14 cellular contexts compared by ENCODE assay signal in the genomic region with DNA sequence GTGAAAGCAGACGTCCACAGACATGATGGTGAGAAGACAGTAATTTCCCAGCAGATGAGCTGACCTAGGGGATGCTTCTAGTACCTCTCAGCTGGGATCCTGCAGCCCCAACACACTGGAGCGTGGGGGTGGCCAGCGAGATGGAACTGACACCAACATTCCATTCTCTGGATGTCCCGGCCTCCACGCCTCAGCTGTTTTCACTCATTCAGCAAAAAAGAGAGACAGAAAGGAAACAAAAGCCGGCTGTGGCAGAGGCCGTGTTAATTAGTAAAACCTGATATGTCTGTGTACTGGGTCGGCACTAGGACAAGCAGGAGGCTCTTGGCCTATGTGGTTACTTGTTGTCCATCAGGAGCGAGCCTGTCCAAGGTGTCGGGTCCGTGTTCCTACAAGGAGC.
DNase-seq lines count a peak whose midpoint lies in the region; FAIRE-seq and TF ChIP-seq lines count a peak whose summit lies in the region.
"Had no signal": no experiment of that assay in that cellular context is flagged by ENCODE, and none has a peak within 500 bp of the region (broad histone marks: within the 10 kb centered on the region; RNA-seq: fewer than 3 reads in every experiment).

No MANE protein-coding gene starts in this region.

- H3K36me3 Mint-ChIP-seq in nephron (ENCODE audit: low read depth), result no peaks in the 10 kb centered on the region
- H3K36me3 Mint-ChIP-seq in type B pancreatic cell, result no peaks in the 10 kb centered on the region
- H3K36me3 Mint-ChIP-seq in activated CD4-positive, alpha-beta T cell treated with anti-CD3 and anti-CD28 coated beads, Interleukin-2, amount 10 ng/mL, durations not matched to agents 24 days and 14 days (ENCODE audit: low read depth), result no peaks in the 10 kb centered on the region
- H3K36me3 Mint-ChIP-seq: activated CD8-positive, alpha-beta memory T cell treated with anti-CD3 and anti-CD28 coated beads, Interleukin-2, amount 10 ng/mL, durations not matched to agents 7 days and 5 days; stimulated activated naive B cell treated with anti-CD40 and anti-IgM and Interleukin-4, amounts not matched to agents 10 μg/mL and 1 μg/mL and 100 μg/mL, for 72 hours had no signal

- H3K4me1 Mint-ChIP-seq in nephron, result peaks cover 73% of the 10 kb centered on the region
- H3K4me1 Mint-ChIP-seq in type B pancreatic cell (ENCODE audit: unreplicated experiment), result peaks cover 55% of the 10 kb centered on the region
- no peaks in the 10 kb centered on the region for H3K4me1 Mint-ChIP-seq in activated CD4-positive, alpha-beta T cell treated with anti-CD3 and anti-CD28 coated beads, Interleukin-2, amount 10 ng/mL, durations not matched to agents 24 days and 14 days
- H3K4me1 Mint-ChIP-seq: activated CD8-positive, alpha-beta memory T cell treated with anti-CD3 and anti-CD28 coated beads, Interleukin-2, amount 10 ng/mL, durations not matched to agents 7 days and 5 days had no signal

- H3K27me3 Mint-ChIP-seq in nephron (ENCODE audit: low read depth), result peaks cover 7% of the 10 kb centered on the region
- no peaks in the 10 kb centered on the region for H3K27me3 Mint-ChIP-seq in type B pancreatic cell
- H3K27me3 Mint-ChIP-seq in activated CD4-positive, alpha-beta T cell treated with anti-CD3 and anti-CD28 coated beads, Interleukin-2, amount 10 ng/mL, durations not matched to agents 24 days and 14 days, result peaks cover 3% of the 10 kb centered on the region
- H3K27me3 Mint-ChIP-seq: stimulated activated naive B cell treated with anti-CD40 and anti-IgM and Interleukin-4, amounts not matched to agents 10 μg/mL and 1 μg/mL and 100 μg/mL, for 72 hours had no signal

- in situ Hi-C loops in KBM-7 (cut with MboI; ENCODE audit: low pct_unique_long_range_greater_than_20kb, low sequenced_read_pairs), result no loop called here

- FAIRE-seq in endometrium (lab: Jason Lieb, UNC), result peak; percentile 37

- peak overlapping the region; percentile 95 to 99 (median 96) for H3K27ac Mint-ChIP-seq in nephron
- peak overlapping the region; percentile 64 for H3K27ac Mint-ChIP-seq in type B pancreatic cell
- H3K27ac Mint-ChIP-seq in activated CD4-positive, alpha-beta T cell treated with anti-CD3 and anti-CD28 coated beads, Interleukin-2, amount 10 ng/mL, durations not matched to agents 24 days and 14 days, result no peak overlapping the region
- H3K27ac Mint-ChIP-seq: activated CD8-positive, alpha-beta memory T cell treated with anti-CD3 and anti-CD28 coated beads, Interleukin-2, amount 10 ng/mL, durations not matched to agents 7 days and 5 days; HFFc6; stimulated activated naive B cell treated with anti-CD40 and anti-IgM and Interleukin-4, amounts not matched to agents 10 μg/mL and 1 μg/mL and 100 μg/mL, for 72 hours had no signal

- H3K9me3 Mint-ChIP-seq in nephron, result no peaks in the 10 kb centered on the region
- H3K9me3 Mint-ChIP-seq in type B pancreatic cell, result peaks cover 8% of the 10 kb centered on the region
- no peaks in the 10 kb centered on the region for H3K9me3 Mint-ChIP-seq in activated CD4-positive, alpha-beta T cell treated with anti-CD3 and anti-CD28 coated beads, Interleukin-2, amount 10 ng/mL, durations not matched to agents 24 days and 14 days
- H3K9me3 Mint-ChIP-seq: HFFc6; stimulated activated naive B cell treated with anti-CD40 and anti-IgM and Interleukin-4, amounts not matched to agents 10 μg/mL and 1 μg/mL and 100 μg/mL, for 72 hours had no signal

- DNase-seq in SHP77 treated with DMSO at 0.1 percent for 48 hours (lab: John Stamatoyannopoulos, UW) (peak; percentile 33), SHP77 (lab: John Stamatoyannopoulos, UW) (no peak), type B pancreatic cell (ENCODE audit: extremely low spot score, unreplicated experiment) (no peak), KBM-7 (no peak), NCI-H2171 treated with DMSO at 0.1 percent for 48 hours (lab: John Stamatoyannopoulos, UW) (no peak)
- no peak for DNase-seq in activated CD4-positive, alpha-beta T cell treated with anti-CD3 and anti-CD28 coated beads, Interleukin-2, amount 10 ng/mL, durations not matched to agents 24 days and 14 days
- DNase-seq: activated CD8-positive, alpha-beta memory T cell treated with anti-CD3 and anti-CD28 coated beads, Interleukin-2, amount 10 ng/mL, durations not matched to agents 7 days and 5 days; brain microvascular endothelial cell; effector memory CD4-positive, alpha-beta T cell; gastrocnemius medialis; HFFc6; stimulated activated naive B cell treated with anti-CD40 and anti-IgM and Interleukin-4, amounts not matched to agents 10 μg/mL and 1 μg/mL and 100 μg/mL, for 72 hours had no signal

- no peak for TF ChIP-seq CTCF in nephron (IDR thresholded peaks at IDR 0.05; ENCODE audit: unreplicated experiment in 3 of 3)
- no peak for TF ChIP-seq CTCF in type B pancreatic cell (conservative IDR thresholded peaks at IDR 0.05)

- intact Hi-C loops in activated CD4-positive, alpha-beta T cell treated with anti-CD3 and anti-CD28 coated beads, Interleukin-2, amount 10 ng/mL, durations not matched to agents 24 days and 14 days (cut with micrococcal nuclease), result no loop called here

- H3K4me3 Mint-ChIP-seq in nephron, result peak overlapping the region; percentile 34 to 64 (median 38)
- peak overlapping the region; percentile 58 for H3K4me3 Mint-ChIP-seq in type B pancreatic cell
- H3K4me3 Mint-ChIP-seq in activated CD4-positive, alpha-beta T cell treated with anti-CD3 and anti-CD28 coated beads, Interleukin-2, amount 10 ng/mL, durations not matched to agents 24 days and 14 days, result no peak overlapping the region
- H3K4me3 Mint-ChIP-seq: activated CD8-positive, alpha-beta memory T cell treated with anti-CD3 and anti-CD28 coated beads, Interleukin-2, amount 10 ng/mL, durations not matched to agents 7 days and 5 days; HFFc6; stimulated activated naive B cell treated with anti-CD40 and anti-IgM and Interleukin-4, amounts not matched to agents 10 μg/mL and 1 μg/mL and 100 μg/mL, for 72 hours had no signal
